ENCODE assay signal across 19 cellular contexts in the genomic region with DNA sequence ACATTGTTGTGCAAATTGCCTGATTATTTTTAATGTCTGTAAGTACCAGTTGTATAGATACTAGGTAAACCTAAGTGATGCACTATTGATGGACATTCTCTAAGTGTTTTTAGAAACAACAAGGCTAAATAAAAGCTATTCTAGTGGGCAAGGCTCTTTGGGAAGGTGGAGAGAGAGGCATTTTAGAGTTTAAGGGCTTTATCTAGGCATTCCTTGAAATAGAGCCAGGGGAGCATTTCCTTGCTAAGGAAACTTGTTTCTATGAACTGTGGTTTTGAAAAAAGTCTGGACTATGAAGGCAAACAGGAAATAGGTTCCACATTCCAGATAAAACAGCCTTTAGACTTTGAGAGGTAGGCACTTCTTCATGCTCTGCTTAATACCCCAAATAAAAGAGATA. TPM values are rescaled to one million over a fixed set of nuclear protein-coding genes. Genes with fewer than 3 reads are reported as not detected.
DNase-seq lines count a peak whose midpoint lies in the region; ATAC-seq and TF ChIP-seq lines count a peak whose summit lies in the region.
"Had no signal": no experiment of that assay in that cellular context is flagged by ENCODE, and none has a peak within 500 bp of the region (broad histone marks: within the 10 kb centered on the region; RNA-seq: fewer than 3 reads in every experiment).

No MANE protein-coding gene starts in this region.

- peaks cover 12% of the 10 kb centered on the region for H3K27me3 Mint-ChIP-seq in CD8-positive, alpha-beta T cell (ENCODE audit: low read depth)

- no peak for ATAC-seq in GM19395 (IDR thresholded peaks at IDR 0.05; ENCODE audit: unreplicated experiment)
- no peak for ATAC-seq in CD8-positive, alpha-beta T cell
- ATAC-seq: activated naive CD4-positive, alpha-beta T cell treated with anti-CD3 and anti-CD28 coated beads, Interleukin-2, amount 50 U/mL, for 72 hours; GM23338; left ventricle myocardium superior; natural killer cell treated with Interleukin-12 subunit alpha and Interleukin-12 subunit beta and Interleukin-15 and Interleukin-18, amount 100 ng/mL, for 72 hours had no signal

- no peak overlapping the region for H3K27ac ChIP-seq in A673 (ENCODE audit: low read depth, low read length, poor library complexity, severe bottlenecking)
- no peak overlapping the region for H3K27ac ChIP-seq in CD8-positive, alpha-beta T cell (ENCODE audit: low read depth, low read length)
- H3K27ac ChIP-seq: sigmoid colon had no signal

- in situ Hi-C loops in astrocyte of the cerebellum (cut with HindIII; ENCODE audit: low sequenced_read_pairs): no loop called here

- H3K27me3 ChIP-seq in A673 (replicated peaks; ENCODE audit: insufficient read depth, low read depth, low read length, poor library complexity) (peaks cover 21% of the 10 kb centered on the region), kidney epithelial cell (ENCODE audit: control insufficient read depth, insufficient read depth, low read length) (no peaks in the 10 kb centered on the region)
- H3K27me3 ChIP-seq in CD8-positive, alpha-beta T cell (ENCODE audit: insufficient read depth, low read length): no peaks in the 10 kb centered on the region
- H3K27me3 ChIP-seq: sigmoid colon had no signal

- no peaks in the 10 kb centered on the region for H3K9me3 Mint-ChIP-seq in CD8-positive, alpha-beta T cell
- H3K9me3 Mint-ChIP-seq: activated naive CD4-positive, alpha-beta T cell treated with anti-CD3 and anti-CD28 coated beads, Interleukin-2, amount 50 U/mL, for 72 hours; GM23338; natural killer cell treated with Interleukin-12 subunit alpha and Interleukin-12 subunit beta and Interleukin-15 and Interleukin-18, amount 100 ng/mL, for 72 hours had no signal

- TF ChIP-seq CTCF in A673 (conservative IDR thresholded peaks at IDR 0.05; ENCODE audit: low read depth, low read length) (no peak), astrocyte of the cerebellum (IDR thresholded peaks at IDR 0.05; ENCODE audit: low read depth, low read length, missing control alignments) (no peak), kidney epithelial cell (IDR thresholded peaks at IDR 0.05; ENCODE audit: insufficient read depth, low read length, poor library complexity, severe bottlenecking) (no peak)
- TF ChIP-seq CTCF in CD8-positive, alpha-beta T cell (IDR thresholded peaks at IDR 0.05): no peak

- no peaks in the 10 kb centered on the region for H3K9me3 ChIP-seq in A673 (ENCODE audit: low read depth, low read length, poor library complexity, severe bottlenecking)
- H3K9me3 ChIP-seq in CD8-positive, alpha-beta T cell (ENCODE audit: low read length): no peaks in the 10 kb centered on the region
- H3K9me3 ChIP-seq: sigmoid colon had no signal

- CTCF ChIA-PET in A673 (lab: Charles Lee): no interaction called here
- CTCF ChIA-PET in CD8-positive, alpha-beta T cell (lab: Charles Lee): no interaction called here

- intact Hi-C loops in A673 (cut with micrococcal nuclease; ENCODE audit: unreplicated experiment): no loop called here
- intact Hi-C loops in CD8-positive, alpha-beta T cell (cut with DNase I, micrococcal nuclease): no loop called here

- POLR2A ChIA-PET in A673 (lab: Charles Lee; ENCODE audit: low non-redundant PET): no interaction called here
- POLR2A ChIA-PET in CD8-positive, alpha-beta T cell (lab: Charles Lee): no interaction called here

- H3K4me3 ChIP-seq in A673 (ENCODE audit: low read depth, low read length, poor library complexity, severe bottlenecking) (no peak overlapping the region), astrocyte of the cerebellum (ENCODE audit: low read depth, low read length) (no peak overlapping the region), kidney epithelial cell (ENCODE audit: low read depth, low read length) (no peak overlapping the region)
- H3K4me3 ChIP-seq in CD8-positive, alpha-beta T cell (ENCODE audit: low read depth, low read length): no peak overlapping the region
- H3K4me3 ChIP-seq: GM23338, sigmoid colon had no signal

- DNase-seq in A673 (ENCODE audit: low spot score) (peak; percentile 25), EL (peak; percentile 0), astrocyte of the cerebellum (ENCODE audit: low read depth) (peak; percentile 72), kidney epithelial cell (ENCODE audit: low read depth) (peak; percentile 9), NCI-H446 treated with DMSO at 0.1 percent for 48 hours (lab: John Stamatoyannopoulos, UW) (no peak)
- no peak for DNase-seq in activated naive CD4-positive, alpha-beta T cell treated with anti-CD3 and anti-CD28 coated beads, Interleukin-2, amount 50 U/mL, for 16 hours
- no peak for DNase-seq in CD8-positive, alpha-beta T cell
- DNase-seq: activated CD4-positive, alpha-beta T cell treated with anti-CD3 and anti-CD28 coated beads for 4 hours; left ventricle myocardium superior; NCI-H2081 treated with DMSO at 0.1 percent for 48 hours; sigmoid colon; stimulated activated CD4-positive, alpha-beta T cell treated with anti-CD3 and anti-CD28 coated beads, Interleukin-4, amount 100 ng/mL, for 4 hours; T1000; trophoblast cell had no signal

- no peak overlapping the region for H3K27ac Mint-ChIP-seq in CD8-positive, alpha-beta T cell
- H3K27ac Mint-ChIP-seq: activated naive CD4-positive, alpha-beta T cell treated with anti-CD3 and anti-CD28 coated beads, Interleukin-2, amount 50 U/mL, for 72 hours; GM23338; natural killer cell treated with Interleukin-12 subunit alpha and Interleukin-12 subunit beta and Interleukin-15 and Interleukin-18, amount 100 ng/mL, for 72 hours had no signal

- H3K4me1 ChIP-seq in A673 (ENCODE audit: insufficient read depth, low read length, poor library complexity, severe bottlenecking): peaks cover 6% of the 10 kb centered on the region
- no peaks in the 10 kb centered on the region for H3K4me1 ChIP-seq in CD8-positive, alpha-beta T cell (ENCODE audit: insufficient read depth, low read length)
- H3K4me1 ChIP-seq: sigmoid colon had no signal

- H3K4me1 Mint-ChIP-seq in CD8-positive, alpha-beta T cell (ENCODE audit: low read depth): no peaks in the 10 kb centered on the region
- H3K4me1 Mint-ChIP-seq: GM23338 had no signal

- H3K36me3 Mint-ChIP-seq in CD8-positive, alpha-beta T cell: no peaks in the 10 kb centered on the region
- H3K36me3 Mint-ChIP-seq: activated naive CD4-positive, alpha-beta T cell treated with anti-CD3 and anti-CD28 coated beads, Interleukin-2, amount 50 U/mL, for 72 hours; natural killer cell treated with Interleukin-12 subunit alpha and Interleukin-12 subunit beta and Interleukin-15 and Interleukin-18, amount 100 ng/mL, for 72 hours had no signal

- no peak overlapping the region for H3K4me3 Mint-ChIP-seq in CD8-positive, alpha-beta T cell
- H3K4me3 Mint-ChIP-seq: GM23338; natural killer cell treated with Interleukin-12 subunit alpha and Interleukin-12 subunit beta and Interleukin-15 and Interleukin-18, amount 100 ng/mL, for 72 hours had no signal

- H3K36me3 ChIP-seq in A673 (ENCODE audit: insufficient read depth, low read length, poor library complexity, severe bottlenecking) (no peaks in the 10 kb centered on the region), kidney epithelial cell (ENCODE audit: control insufficient read depth, insufficient read depth, low read length) (no peaks in the 10 kb centered on the region)
- no peaks in the 10 kb centered on the region for H3K36me3 ChIP-seq in CD8-positive, alpha-beta T cell (ENCODE audit: insufficient read depth, low read length)
- H3K36me3 ChIP-seq: sigmoid colon had no signal

- BruUV-seq in A673 (replicated peaks; lab: Mats Ljungman, UMichigan): no TSS peak

RNA-seq across cellular contexts. Expression of gene BMX, which starts 23.8 kb away (rescaled TPM):
- total RNA-seq in A673 (2021): not detected in 2 replicates
- total RNA-seq in kidney epithelial cell: not detected in 2 replicates
- total RNA-seq in CD8-positive, alpha-beta T cell: not detected
- total RNA-seq: activated naive CD4-positive, alpha-beta T cell treated with anti-CD3 and anti-CD28 coated beads, Interleukin-2, amount 50 U/mL, for 72 hours; GM23338; HT-29 had no signal

RNA-seq across cellular contexts. Expression of gene PIR, which starts 31.3 kb away (rescaled TPM):
- 58.0 and 74.2 TPM in 2 replicates for total RNA-seq in A673 (2021)
- 1.4 and 4.9 TPM in 2 replicates for total RNA-seq in kidney epithelial cell
- not detected for total RNA-seq in CD8-positive, alpha-beta T cell

Comparison
In these comparisons a context has a peak if more than half of its experiments do, and no peak if none do; other contexts are left out.
1. DNase-seq: peak in A673 (single experiment), EL (single experiment), astrocyte of the cerebellum (single experiment) and kidney epithelial cell (single experiment); none in activated naive CD4-positive, alpha-beta T cell treated with anti-CD3 and anti-CD28 coated beads, Interleukin-2, amount 50 U/mL, for 16 hours (single experiment), NCI-H446 treated with DMSO at 0.1 percent for 48 hours (single experiment) and CD8-positive, alpha-beta T cell (0 of 7).
2. RNA of gene PIR, which starts 31.3 kb away (total RNA-seq): 58.0 to 74.2 TPM in A673; 1.4 to 4.9 TPM in kidney epithelial cell and not detected in CD8-positive, alpha-beta T cell; every median in the first group is over 10 times any median in the second.